14 cellular contexts compared by ENCODE assay signal in genomic region chr1:28129150-28129549, GRCh38. TPM values are rescaled to one million over a fixed set of nuclear protein-coding genes. Genes with fewer than 3 reads are reported as not detected.
DNase-seq lines count a peak whose midpoint lies in the region; ATAC-seq and TF ChIP-seq lines count a peak whose summit lies in the region.
"Had no signal": no experiment of that assay in that cellular context is flagged by ENCODE, and none has a peak within 500 bp of the region (broad histone marks: within the 10 kb centered on the region; RNA-seq: fewer than 3 reads in every experiment).

No MANE protein-coding gene starts in this region.

- H4K20me1 ChIP-seq in hepatocyte (ENCODE audit: insufficient read depth, poor library complexity, severe bottlenecking), result no peaks in the 10 kb centered on the region

- H3K9me2 ChIP-seq in hepatocyte (replicated peaks; ENCODE audit: insufficient read depth), result no peaks in the 10 kb centered on the region

- no peak overlapping the region for H3K4me3 Mint-ChIP-seq in T-helper 2 cell treated with Interferon-gamma antibody and Interleukin-4, amounts not matched to agents 5 μg/mL and 100 μg/mL, for 36 hours
- H3K4me3 Mint-ChIP-seq: B cell, neural crest cell had no signal

- H3K27me3 ChIP-seq in brain microvascular endothelial cell (replicated peaks), result no peaks in the 10 kb centered on the region
- H3K27me3 ChIP-seq in hepatocyte, result peaks cover 9% of the 10 kb centered on the region
- H3K27me3 ChIP-seq: spleen had no signal

- no peaks in the 10 kb centered on the region for H3K79me2 ChIP-seq in hepatocyte

- H3K36me3 ChIP-seq in brain microvascular endothelial cell (replicated peaks) (no peaks in the 10 kb centered on the region), hepatocyte (replicated peaks; ENCODE audit: insufficient read depth, low read depth) (no peaks in the 10 kb centered on the region)
- H3K36me3 ChIP-seq: spleen had no signal

- peaks cover 73% of the 10 kb centered on the region for H3K27me3 Mint-ChIP-seq in T-helper 2 cell treated with Interferon-gamma antibody and Interleukin-4, amounts not matched to agents 5 μg/mL and 100 μg/mL, for 36 hours (ENCODE audit: low read depth)
- H3K27me3 Mint-ChIP-seq: B cell had no signal

- H3K27ac Mint-ChIP-seq in T-helper 2 cell treated with Interferon-gamma antibody and Interleukin-4, amounts not matched to agents 5 μg/mL and 100 μg/mL, for 36 hours, result no peak overlapping the region

- ATAC-seq in GM19455 (IDR thresholded peaks at IDR 0.05; ENCODE audit: unreplicated experiment) (no peak), GM18520 (IDR thresholded peaks at IDR 0.05; ENCODE audit: unreplicated experiment) (no peak)

- H3K9me3 Mint-ChIP-seq in T-helper 2 cell treated with Interferon-gamma antibody and Interleukin-4, amounts not matched to agents 5 μg/mL and 100 μg/mL, for 36 hours, result no peaks in the 10 kb centered on the region

- H3K4me1 ChIP-seq in hepatocyte (ENCODE audit: insufficient read depth), result no peaks in the 10 kb centered on the region

- no peak overlapping the region for H3K4me2 ChIP-seq in hepatocyte

- H3K4me3 ChIP-seq in brain microvascular endothelial cell (ENCODE audit: low read depth, low read length) (no peak overlapping the region), hepatocyte (no peak overlapping the region)
- H3K4me3 ChIP-seq: spleen had no signal

- TF ChIP-seq CTCF in brain microvascular endothelial cell (IDR thresholded peaks at IDR 0.05; ENCODE audit: low read depth, low read length, missing control alignments), result no peak
- TF ChIP-seq CTCF in hepatocyte (IDR thresholded peaks at IDR 0.05; ENCODE audit: poor library complexity), result no peak
- no peak for TF ChIP-seq CTCF in GM10266 (IDR thresholded peaks at IDR 0.05; ENCODE audit: control insufficient read depth, insufficient read depth, low read depth, missing control alignments)

- WGBS in hepatocyte (ENCODE audit: low lambda C conversion rate, missing lambda C conversion rate), result 36% methylated on average over 1 of the region's 1 CpG

- in situ Hi-C loops in brain microvascular endothelial cell (cut with HindIII; ENCODE audit: low pct_ligation_motif_present, low sequenced_read_pairs), result no loop called here

- H3K36me3 Mint-ChIP-seq in T-helper 2 cell treated with Interferon-gamma antibody and Interleukin-4, amounts not matched to agents 5 μg/mL and 100 μg/mL, for 36 hours (ENCODE audit: low read depth), result no peaks in the 10 kb centered on the region

- no peaks in the 10 kb centered on the region for H3K9me3 ChIP-seq in hepatocyte (ENCODE audit: low read depth)
- H3K9me3 ChIP-seq: spleen had no signal

- H3K27ac ChIP-seq in brain microvascular endothelial cell, result no peak overlapping the region
- H3K27ac ChIP-seq in hepatocyte, result no peak overlapping the region

- DNase-seq in AG08396 (ENCODE audit: low spot score) (peak; percentile 31), HT1080 (ENCODE audit: low read depth) (peak; percentile 85), brain microvascular endothelial cell (peak; percentile 52), hepatocyte (ENCODE audit: low spot score) (peak; percentile 35), GM10266 (ENCODE audit: extremely low spot score) (no peak)
- no peak for DNase-seq in T-helper 2 cell treated with Interferon-gamma antibody and Interleukin-4, amounts not matched to agents 5 μg/mL and 100 μg/mL, for 36 hours (ENCODE audit: low spot score)
- DNase-seq: anterior cingulate cortex, left cardiac atrium, NCI-H2029 treated with DMSO at 0.1 percent for 48 hours had no signal

- no peaks in the 10 kb centered on the region for H3K4me1 Mint-ChIP-seq in T-helper 2 cell treated with Interferon-gamma antibody and Interleukin-4, amounts not matched to agents 5 μg/mL and 100 μg/mL, for 36 hours (ENCODE audit: low read depth)
- H3K4me1 Mint-ChIP-seq: neural crest cell had no signal

- H2AFZ ChIP-seq in hepatocyte, result no peak overlapping the region

RNA-seq across cellular contexts. Expression of gene EYA3, which starts 40.7 kb away (rescaled TPM):
- total RNA-seq in HT1080 (2014; rRNA removed; shearing (Covaris generic)), result 18.0 and 19.5 TPM in 2 replicates
- polyA plus RNA-seq in HT1080 (2015; cell fraction: cytosol; rRNA removed), result 17.9 and 19.7 TPM in 2 replicates
- polyA plus RNA-seq in HT1080 (2015; cell fraction: nucleus; rRNA removed), result 39.1 and 40.2 TPM in 2 replicates
- total RNA-seq in hepatocyte, result 13.5 and 19.9 TPM in 2 replicates
- 4.2 and 6.9 TPM in 2 replicates for polyA plus RNA-seq in hepatocyte

RNA-seq across cellular contexts. Expression of gene PTAFR, which starts 47.3 kb away (rescaled TPM):
- total RNA-seq in HT1080 (2014; rRNA removed; shearing (Covaris generic)), result 0.26 TPM in 1 of 2 replicates, not detected in the other
- polyA plus RNA-seq in HT1080 (2015; cell fraction: cytosol; rRNA removed), result 0.09 and 0.33 TPM in 2 replicates
- 0.02 and 0.05 TPM in 2 replicates for polyA plus RNA-seq in HT1080 (2015; cell fraction: nucleus; rRNA removed)
- total RNA-seq in hepatocyte, result 0.37 and 0.96 TPM in 2 replicates
- polyA plus RNA-seq in hepatocyte, result 0.29 and 1.4 TPM in 2 replicates

Comparison
In these comparisons a context has a peak if more than half of its experiments do, and no peak if none do; other contexts are left out.
1. DNase-seq: peak in AG08396 (single experiment), HT1080 (single experiment), brain microvascular endothelial cell (single experiment) and hepatocyte (single experiment); none in T-helper 2 cell treated with Interferon-gamma antibody and Interleukin-4, amounts not matched to agents 5 μg/mL and 100 μg/mL, for 36 hours (single experiment) and GM10266 (single experiment).